ENCODE assay signal across 23 cellular contexts in the genomic region with DNA sequence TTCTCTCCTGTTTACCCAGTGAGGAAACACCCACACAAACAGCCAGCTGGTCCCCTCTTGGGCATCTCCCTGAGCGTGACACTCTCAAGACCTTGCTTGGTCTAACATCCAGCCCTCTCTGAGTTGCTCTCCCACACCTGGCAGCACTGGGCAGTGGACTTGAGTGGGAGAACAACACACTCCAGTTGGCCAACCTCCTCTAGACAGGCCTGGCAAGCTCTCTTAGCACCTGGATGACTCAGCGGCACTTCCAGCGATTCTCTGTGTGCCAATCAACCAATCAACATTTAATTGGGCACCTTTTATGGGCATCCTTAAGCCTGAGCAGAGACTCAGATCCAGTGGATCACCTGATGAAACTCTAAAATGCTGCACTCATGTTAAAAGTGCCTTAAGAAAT.
DNase-seq lines count a peak whose midpoint lies in the region; ATAC-seq and TF ChIP-seq lines count a peak whose summit lies in the region.
"Had no signal": no experiment of that assay in that cellular context is flagged by ENCODE, and none has a peak within 500 bp of the region (broad histone marks: within the 10 kb centered on the region; RNA-seq: fewer than 3 reads in every experiment).

No MANE protein-coding gene starts in this region.

- no peaks in the 10 kb centered on the region for H3K27me3 Mint-ChIP-seq in MCF 10A (ENCODE audit: insufficient read depth, unreplicated experiment)

- H3K4me1 Mint-ChIP-seq in MCF 10A (ENCODE audit: insufficient read depth, unreplicated experiment): no peaks in the 10 kb centered on the region
- H3K4me1 Mint-ChIP-seq: activated CD4-positive, alpha-beta T cell treated with anti-CD3 and anti-CD28 coated beads for 36 hours; B cell had no signal

- H3K27ac Mint-ChIP-seq in MCF 10A (ENCODE audit: low read depth, unreplicated experiment): no peak overlapping the region
- H3K27ac Mint-ChIP-seq: activated CD4-positive, alpha-beta T cell treated with anti-CD3 and anti-CD28 coated beads for 36 hours; activated naive CD8-positive, alpha-beta T cell; activated T-cell treated with anti-CD3 and anti-CD28 coated beads, Interleukin-2, amount 50 U/mL, for 72 hours; B cell; stimulated activated naive CD8-positive, alpha-beta T cell treated with anti-CD3 and anti-CD28 coated beads, Interleukin-15, Interleukin-2, amounts not matched to agents 100 ng/mL and 50 ng/mL, for 24 hours had no signal

- peak; percentile 90 for ATAC-seq in left lung
- ATAC-seq in left lobe of liver: no peak
- ATAC-seq: activated CD4-positive, alpha-beta T cell treated with anti-CD3 and anti-CD28 coated beads for 36 hours; activated T-cell treated with anti-CD3 and anti-CD28 coated beads, Interleukin-2, amount 50 U/mL, for 72 hours had no signal

- no peak for TF ChIP-seq CTCF in MCF 10A (IDR thresholded peaks at IDR 0.05; ENCODE audit: unreplicated experiment)
- no peak for TF ChIP-seq CTCF in breast epithelium (IDR thresholded peaks at IDR 0.05)
- TF ChIP-seq CTCF in left lung (IDR thresholded peaks at IDR 0.05): no peak
- TF ChIP-seq CTCF in thyroid gland (IDR thresholded peaks at IDR 0.05): no peak

- no peaks in the 10 kb centered on the region for H3K4me1 ChIP-seq in breast epithelium
- H3K4me1 ChIP-seq in left lung: peaks cover 4 to 30% of the 10 kb centered on the region in 2 donors
- H3K4me1 ChIP-seq in thyroid gland: peaks cover 0 to 11% of the 10 kb centered on the region in 2 donors
- H3K4me1 ChIP-seq: prostate gland had no signal

- H3K27me3 ChIP-seq in breast epithelium (no peaks in the 10 kb centered on the region), left lung (no peaks in the 10 kb centered on the region), thyroid gland (no peaks in the 10 kb centered on the region)

- BruUV-seq in MCF 10A (replicated peaks; lab: Mats Ljungman, UMichigan): no TSS peak

- DNase-seq in MCF 10A (ENCODE audit: unreplicated experiment) (peak; percentile 59), breast epithelium (ENCODE audit: low spot score in 2 of 2) (no peak), left lung (peak in 1 of 2 donors; percentile 78), thyroid gland (peak; percentile 44), activated gamma-delta T cell (lab: John Stamatoyannopoulos, UW) (no peak), left lobe of liver (ENCODE audit: low spot score) (no peak), UCSD-AML1 (lab: John Stamatoyannopoulos, UW; ENCODE audit: unreplicated experiment) (no peak)
- DNase-seq: activated CD4-positive, alpha-beta T cell treated with anti-CD3 and anti-CD28 coated beads for 36 hours; activated T-cell treated with anti-CD3 and anti-CD28 coated beads, Interleukin-2, amount 50 U/mL, for 72 hours; Calu3; HCEC 1CT; midbrain; NCI-H1092; NCI-H2081; NCI-H526; SIG-M5; small intestine had no signal

- H3K9me3 Mint-ChIP-seq in MCF 10A (ENCODE audit: unreplicated experiment): no peaks in the 10 kb centered on the region
- H3K9me3 Mint-ChIP-seq: activated T-cell treated with anti-CD3 and anti-CD28 coated beads, Interleukin-2, amount 50 U/mL, for 72 hours; stimulated activated naive CD8-positive, alpha-beta T cell treated with anti-CD3 and anti-CD28 coated beads, Interleukin-15, Interleukin-2, amounts not matched to agents 100 ng/mL and 50 ng/mL, for 24 hours had no signal

- intact Hi-C loops in MCF 10A (cut with micrococcal nuclease): no loop called here
- intact Hi-C loops in breast epithelium (cut with DNase I; ENCODE audit: low total_unique reads): no loop called here
- intact Hi-C loops in left lung (cut with DNase I): no loop called here
- intact Hi-C loops in thyroid gland (cut with DNase I): no loop called here

- TF ChIP-seq POLR2A in breast epithelium (IDR thresholded peaks at IDR 0.05) (no peak), thyroid gland (IDR thresholded peaks at IDR 0.05) (no peak)

- WGBS in thyroid gland, 2 donors: 66 to 70% methylated on average over 2 to 3 of the region's 3 CpGs

- CTCF ChIA-PET in MCF 10A (lab: Yijun Ruan, JAX): no interaction called here

- H3K36me3 Mint-ChIP-seq in MCF 10A (ENCODE audit: insufficient read depth, unreplicated experiment): no peaks in the 10 kb centered on the region
- H3K36me3 Mint-ChIP-seq: activated naive CD8-positive, alpha-beta T cell had no signal

- no peaks in the 10 kb centered on the region for H3K9me3 ChIP-seq in breast epithelium
- no peaks in the 10 kb centered on the region for H3K9me3 ChIP-seq in left lung
- H3K9me3 ChIP-seq in thyroid gland: no peaks in the 10 kb centered on the region
- H3K9me3 ChIP-seq: prostate gland had no signal

- no peaks in the 10 kb centered on the region for H3K36me3 ChIP-seq in breast epithelium
- no peaks in the 10 kb centered on the region for H3K36me3 ChIP-seq in left lung
- no peaks in the 10 kb centered on the region for H3K36me3 ChIP-seq in thyroid gland
- H3K36me3 ChIP-seq: prostate gland had no signal

- no peak overlapping the region for H3K4me3 ChIP-seq in breast epithelium
- no peak overlapping the region for H3K4me3 ChIP-seq in left lung
- H3K4me3 ChIP-seq in thyroid gland (replicated peaks in 1 of 3): no peak overlapping the region
- H3K4me3 ChIP-seq: coronary artery, prostate gland had no signal

- POLR2A ChIA-PET in MCF 10A (lab: Yijun Ruan, JAX): no interaction called here

- no peak overlapping the region for H3K4me3 Mint-ChIP-seq in MCF 10A (ENCODE audit: unreplicated experiment)
- H3K4me3 Mint-ChIP-seq: activated CD4-positive, alpha-beta T cell treated with anti-CD3 and anti-CD28 coated beads for 36 hours; activated naive CD8-positive, alpha-beta T cell; activated T-cell treated with anti-CD3 and anti-CD28 coated beads, Interleukin-2, amount 50 U/mL, for 72 hours; B cell; stimulated activated naive CD8-positive, alpha-beta T cell treated with anti-CD3 and anti-CD28 coated beads, Interleukin-15, Interleukin-2, amounts not matched to agents 100 ng/mL and 50 ng/mL, for 24 hours had no signal

- H3K27ac ChIP-seq in breast epithelium (no peak overlapping the region), angular gyrus (ENCODE audit: low read depth, low read length) (peak overlapping the region; percentile 99), left lung (no peak overlapping the region), thyroid gland (no peak overlapping the region)
- H3K27ac ChIP-seq: prostate gland had no signal

Comparison
In these comparisons a context has a peak if more than half of its experiments do, and no peak if none do; other contexts are left out.
1. DNase-seq: peak in MCF 10A (single experiment) and thyroid gland (2 of 2); none in breast epithelium (0 of 2), activated gamma-delta T cell (single experiment), left lobe of liver (single experiment) and UCSD-AML1 (single experiment).